ENCODE assay signal across 2 cellular contexts in genomic region chr9:81606261-81606660, GRCh38.
DNase-seq lines count a peak whose midpoint lies in the region; TF ChIP-seq lines count a peak whose summit lies in the region.
"Not testable (repeated sequence)": the region's sequence is repeated elsewhere in the genome, so short reads cannot be mapped to it uniquely, and the experiment has no call there.

No MANE protein-coding gene starts in this region.

- not testable (repeated sequence) for H3K9me3 ChIP-seq in HEK293 (ENCODE audit: control insufficient read depth, insufficient read depth, low read depth, low read length); thyroid gland

- intact Hi-C loops in thyroid gland (cut with DNase I): not testable (repeated sequence)

- not testable (repeated sequence) for H3K4me1 ChIP-seq in HEK293 (ENCODE audit: control insufficient read depth, insufficient read depth, low read length)
- H3K4me1 ChIP-seq in thyroid gland: peaks cover 47 to 56% of the 10 kb centered on the region in 2 donors

- POLR2A ChIA-PET in HEK293 (lab: Yijun Ruan, JAX): not testable (repeated sequence)

- not testable (repeated sequence) for H3K27ac ChIP-seq in HEK293 (ENCODE audit: extremely low read depth, low read depth, low read length)
- H3K27ac ChIP-seq in thyroid gland: peak overlapping the region in 2 of 3 donors; percentile 81 to 97

- peaks cover 13 to 76% of the 10 kb centered on the region in 2 experiments for H3K36me3 ChIP-seq in HEK293 (ENCODE audit: control insufficient read depth in 2 of 2, insufficient read depth in 1 of 2, low read length in 2 of 2)
- H3K36me3 ChIP-seq in thyroid gland: not testable (repeated sequence)

- TF ChIP-seq POLR2A in thyroid gland (IDR thresholded peaks at IDR 0.05): not testable (repeated sequence)

- CTCF ChIA-PET in HEK293 (lab: Yijun Ruan, JAX): not testable (repeated sequence)

- not testable (repeated sequence) for H3K4me3 ChIP-seq in HEK293 (ENCODE audit: low read depth, low read length); thyroid gland (replicated peaks in 1 of 3)

- not testable (repeated sequence) for H3K27me3 ChIP-seq in thyroid gland

- not testable (repeated sequence) for TF ChIP-seq CTCF in HEK293 (tag by site-specific recombination; IDR thresholded peaks at IDR 0.05); thyroid gland (IDR thresholded peaks at IDR 0.05)

- DNase-seq in thyroid gland: not testable (repeated sequence)

TF ChIP-seq in HEK293, 187 proteins besides CTCF, POLR2A, EP300 and RAD21:
- TF ChIP-seq ZNF146 (tag by site-specific recombination; IDR thresholded peaks at IDR 0.05): peak; percentile 93
